ENCODE assay signal across 26 cellular contexts in genomic region chr7:98628916-98629525, GRCh38. TPM values are rescaled to one million over a fixed set of nuclear protein-coding genes. Genes with fewer than 3 reads are reported as not detected.
DNase-seq lines count a peak whose midpoint lies in the region; ATAC-seq, FAIRE-seq and TF ChIP-seq lines count a peak whose summit lies in the region.
"Had no signal": no experiment of that assay in that cellular context is flagged by ENCODE, and none has a peak within 500 bp of the region (broad histone marks: within the 10 kb centered on the region; RNA-seq: fewer than 3 reads in every experiment).

No MANE protein-coding gene starts in this region.

- no peaks in the 10 kb centered on the region for H3K79me1 ChIP-seq in trophoblast cell (ENCODE audit: low read length)

- H3K9ac ChIP-seq in DND-41 (ENCODE audit: low read depth, low read length): peak overlapping the region; percentile 42
- H3K9ac ChIP-seq in astrocyte (ENCODE audit: low read length): no peak overlapping the region
- no peak overlapping the region for H3K9ac ChIP-seq in trophoblast cell (ENCODE audit: low read length)

- H3K23ac ChIP-seq in trophoblast cell (ENCODE audit: low read length): no peak overlapping the region

- H4K8ac ChIP-seq in trophoblast cell (ENCODE audit: low read depth, low read length): no peak overlapping the region

- H2AFZ ChIP-seq in DND-41 (ENCODE audit: low read depth, low read length) (peak overlapping the region; percentile 57), astrocyte (ENCODE audit: low read depth, low read length) (no peak overlapping the region), trophoblast cell (ENCODE audit: insufficient read depth, low read length, poor library complexity) (no peak overlapping the region)

- no peak overlapping the region for H2BK12ac ChIP-seq in trophoblast cell (ENCODE audit: low read length)

- 50 to 58% methylated on average over 7 to 9 of the region's 17 CpGs for WGBS in mesodermal cell (ENCODE audit: insufficient coverage in 2 of 2), 2 experiments
- no CpG with 5 or more reads among the region's 17 CpGs for WGBS in trophoblast cell (ENCODE audit: extremely low coverage, insufficient coverage, insufficient read length)

- no peak overlapping the region for H3K4me3 Mint-ChIP-seq in astrocyte (ENCODE audit: unreplicated experiment)
- H3K4me3 Mint-ChIP-seq: activated naive CD8-positive, alpha-beta T cell treated with anti-CD3 and anti-CD28 coated beads, Interleukin-2, amount 10 ng/mL, durations not matched to agents 7 days and 5 days; activated T-helper 1 cell treated with anti-CD3 and anti-CD28 coated beads, Interleukin-12 subunit alpha, Interleukin-12 subunit beta, Interleukin-2, Interleukin-4 antibody, amounts not matched to agents 30 ng/mL and 10 ng/mL and 1 ng/mL, durations not matched to agents 14 hours and 24 hours and 36 hours; nephron progenitor cell had no signal

- POLR2A ChIA-PET in HEK293T (lab: Yijun Ruan, JAX): no interaction called here

- H3K9me3 ChIP-seq in DND-41 (ENCODE audit: insufficient read depth, low read length, severe bottlenecking): no peaks in the 10 kb centered on the region
- H3K9me3 ChIP-seq in astrocyte (ENCODE audit: insufficient read depth, low read depth, low read length): no peaks in the 10 kb centered on the region
- no peaks in the 10 kb centered on the region for H3K9me3 ChIP-seq in mesodermal cell (ENCODE audit: control insufficient read depth, low read length)
- peaks cover 1% of the 10 kb centered on the region for H3K9me3 ChIP-seq in trophoblast cell (ENCODE audit: insufficient read depth, low read depth, low read length)
- H3K9me3 ChIP-seq: colonic mucosa had no signal

- H3K18ac ChIP-seq in trophoblast cell (ENCODE audit: low read length): no peak overlapping the region

- DNase-seq in DND-41 (peak; percentile 74), LoVo (ENCODE audit: low spot score) (peak; percentile 9), astrocyte (ENCODE audit: low read depth) (no peak), trophoblast cell (no peak), HEK293T (ENCODE audit: extremely low spot score) (no peak)
- DNase-seq: activated CD4-positive, alpha-beta T cell treated with anti-CD3 and anti-CD28 coated beads for 1 hour; activated naive CD8-positive, alpha-beta T cell treated with anti-CD3 and anti-CD28 coated beads, Interleukin-2, amount 10 ng/mL, durations not matched to agents 7 days and 5 days; brain microvascular endothelial cell; colonic mucosa; DMS 273 treated with DMSO at 0.1 percent for 48 hours; foreskin keratinocyte; mesendoderm; NCI-H1436 treated with DMSO at 0.1 percent for 48 hours; NCI-H2171 treated with DMSO at 0.1 percent for 48 hours; NCI-H748 treated with DMSO at 0.1 percent for 48 hours; nephron progenitor cell; stimulated activated CD8-positive, alpha-beta memory T cell treated with anti-CD3 and anti-CD28 coated beads, Interleukin-4, amount 100 ng/mL, for 48 hours; substantia nigra had no signal

- ATAC-seq in DND-41 (ENCODE audit: insufficient read depth, low read depth) (peak; percentile 87), HG02840 (IDR thresholded peaks at IDR 0.05; ENCODE audit: low FRiP score, unreplicated experiment) (no peak), GM19463 (IDR thresholded peaks at IDR 0.05; ENCODE audit: unreplicated experiment) (no peak)
- ATAC-seq: foreskin keratinocyte, Panc1 had no signal

- no peak overlapping the region for H3K14ac ChIP-seq in trophoblast cell (ENCODE audit: low read length)

- H3K27ac Mint-ChIP-seq in astrocyte (ENCODE audit: unreplicated experiment): no peak overlapping the region
- H3K27ac Mint-ChIP-seq: activated naive CD8-positive, alpha-beta T cell treated with anti-CD3 and anti-CD28 coated beads, Interleukin-2, amount 10 ng/mL, durations not matched to agents 7 days and 5 days; activated T-helper 1 cell treated with anti-CD3 and anti-CD28 coated beads, Interleukin-12 subunit alpha, Interleukin-12 subunit beta, Interleukin-2, Interleukin-4 antibody, amounts not matched to agents 30 ng/mL and 10 ng/mL and 1 ng/mL, durations not matched to agents 14 hours and 24 hours and 36 hours; nephron progenitor cell had no signal

- H4K20me1 ChIP-seq in DND-41 (ENCODE audit: insufficient read depth, low read length) (no peaks in the 10 kb centered on the region), astrocyte (ENCODE audit: insufficient read depth, low read length) (no peaks in the 10 kb centered on the region)

- H3K9me3 Mint-ChIP-seq in astrocyte (ENCODE audit: unreplicated experiment): peaks cover 11% of the 10 kb centered on the region

- H4K91ac ChIP-seq in trophoblast cell (ENCODE audit: low read depth, low read length): no peak overlapping the region

- H3K36me3 ChIP-seq in DND-41 (ENCODE audit: insufficient read depth, low read length) (no peaks in the 10 kb centered on the region), astrocyte (ENCODE audit: insufficient read depth, low read length) (no peaks in the 10 kb centered on the region), mesodermal cell (ENCODE audit: control insufficient read depth, insufficient read depth, low read length) (no peaks in the 10 kb centered on the region), trophoblast cell (ENCODE audit: control insufficient read depth in 1 of 2, insufficient read depth in 2 of 2, low read length in 2 of 2) (no peaks in the 10 kb centered on the region)
- H3K36me3 ChIP-seq: brain microvascular endothelial cell, colonic mucosa had no signal

- H3K27ac ChIP-seq in DND-41 (ENCODE audit: low read length): peak overlapping the region; percentile 78
- no peak overlapping the region for H3K27ac ChIP-seq in astrocyte (ENCODE audit: low read depth, low read length)
- H3K27ac ChIP-seq in mesodermal cell (ENCODE audit: low read depth, low read length, severe bottlenecking): peak overlapping the region; percentile 16
- no peak overlapping the region for H3K27ac ChIP-seq in trophoblast cell (ENCODE audit: low read depth, low read length)
- H3K27ac ChIP-seq: brain microvascular endothelial cell, C4-2B, colonic mucosa, foreskin keratinocyte had no signal

- no peak for TF ChIP-seq CTCF in DND-41 (IDR thresholded peaks at IDR 0.05; ENCODE audit: borderline replicate concordance, extremely low read depth, low read length, poor library complexity, severe bottlenecking)
- TF ChIP-seq CTCF in astrocyte (IDR thresholded peaks at IDR 0.05; ENCODE audit: insufficient read depth, low read depth, low read length): no peak

- H2BK5ac ChIP-seq in trophoblast cell (ENCODE audit: low read depth, low read length, poor library complexity): no peak overlapping the region

- H3K4me2 ChIP-seq in DND-41 (ENCODE audit: insufficient read depth, low read length): peak overlapping the region; percentile 55
- peak overlapping the region; percentile 39 for H3K4me2 ChIP-seq in astrocyte (ENCODE audit: low read length)
- no peak overlapping the region for H3K4me2 ChIP-seq in trophoblast cell (ENCODE audit: low read length)

- H3K79me2 ChIP-seq in DND-41 (ENCODE audit: insufficient read depth, low read length) (no peaks in the 10 kb centered on the region), astrocyte (ENCODE audit: insufficient read depth, low read length) (no peaks in the 10 kb centered on the region), trophoblast cell (ENCODE audit: control insufficient read depth, insufficient read depth, low read length, poor library complexity) (no peaks in the 10 kb centered on the region)

- H3K4ac ChIP-seq in trophoblast cell (ENCODE audit: low read depth, low read length): no peak overlapping the region

- H3K4me1 ChIP-seq in DND-41 (ENCODE audit: insufficient read depth, low read length) (peaks cover 24% of the 10 kb centered on the region), astrocyte (ENCODE audit: insufficient read depth, low read length) (no peaks in the 10 kb centered on the region), mesodermal cell (ENCODE audit: control insufficient read depth, insufficient read depth, low read length, poor library complexity, severe bottlenecking) (peaks cover 8% of the 10 kb centered on the region), trophoblast cell (ENCODE audit: control insufficient read depth in 1 of 2, insufficient read depth in 2 of 2, low read length in 2 of 2) (no peaks in the 10 kb centered on the region)
- H3K4me1 ChIP-seq: colonic mucosa, foreskin keratinocyte had no signal

- no peaks in the 10 kb centered on the region for H3K4me1 Mint-ChIP-seq in astrocyte (ENCODE audit: low read depth, unreplicated experiment)
- H3K4me1 Mint-ChIP-seq: activated naive CD8-positive, alpha-beta T cell treated with anti-CD3 and anti-CD28 coated beads, Interleukin-2, amount 10 ng/mL, durations not matched to agents 7 days and 5 days had no signal

- no peak overlapping the region for H4K12ac ChIP-seq in trophoblast cell (ENCODE audit: low read depth, low read length)

- H3K36me3 Mint-ChIP-seq in astrocyte (ENCODE audit: low read depth, unreplicated experiment): no peaks in the 10 kb centered on the region
- H3K36me3 Mint-ChIP-seq: activated naive CD8-positive, alpha-beta T cell treated with anti-CD3 and anti-CD28 coated beads, Interleukin-2, amount 10 ng/mL, durations not matched to agents 7 days and 5 days had no signal

- FAIRE-seq in astrocyte (lab: Jason Lieb, UNC): no peak
- FAIRE-seq: endothelial cell of umbilical vein had no signal

- CTCF ChIA-PET in HEK293T (lab: Yijun Ruan, JAX): no interaction called here

- H3K27me3 ChIP-seq in DND-41 (ENCODE audit: insufficient read depth, low read length, poor library complexity) (no peaks in the 10 kb centered on the region), astrocyte (ENCODE audit: insufficient read depth, low read length) (peaks cover 5% of the 10 kb centered on the region), trophoblast cell (ENCODE audit: insufficient read depth, low read length) (no peaks in the 10 kb centered on the region)
- H3K27me3 ChIP-seq: brain microvascular endothelial cell, colonic mucosa, foreskin keratinocyte had no signal

- H3K27me3 Mint-ChIP-seq in astrocyte (ENCODE audit: low read depth, unreplicated experiment): peaks cover 43% of the 10 kb centered on the region
- H3K27me3 Mint-ChIP-seq: activated naive CD8-positive, alpha-beta T cell treated with anti-CD3 and anti-CD28 coated beads, Interleukin-2, amount 10 ng/mL, durations not matched to agents 7 days and 5 days had no signal

- no peak overlapping the region for H2BK120ac ChIP-seq in trophoblast cell (ENCODE audit: insufficient read depth, low read length, poor library complexity)

- H3K4me3 ChIP-seq in DND-41 (ENCODE audit: low read depth in 1 of 2, low read length in 2 of 2) (peak overlapping the region in 1 of 2 experiments; percentile 25; a peak in 1 of 4 replicates), astrocyte (ENCODE audit: insufficient read depth, low read depth, low read length) (no peak overlapping the region), mesodermal cell (ENCODE audit: extremely low read depth, insufficient read depth, low read length, poor library complexity, severe bottlenecking) (no peak overlapping the region), trophoblast cell (ENCODE audit: low read depth, low read length) (no peak overlapping the region)
- H3K4me3 ChIP-seq: colonic mucosa had no signal

- no peak overlapping the region for H2AK5ac ChIP-seq in trophoblast cell (ENCODE audit: low read length)

TF ChIP-seq in HEK293T, 16 proteins besides CTCF, POLR2A, EP300 and RAD21 (continues in another document):
- TF ChIP-seq FOXM1 (IDR thresholded peaks at IDR 0.05; ENCODE audit: borderline replicate concordance) (no peak), SP1 (IDR thresholded peaks at IDR 0.05) (no peak)

RNA-seq across cellular contexts. Expression of gene NPTX2, which starts 11.9 kb away (rescaled TPM):
- 2.4 and 4.2 TPM in 2 replicates for total RNA-seq in astrocyte
- polyA plus RNA-seq in mesodermal cell (2013, experiment 1 of 2): 6.4 TPM
- 5.2 TPM for polyA plus RNA-seq in mesodermal cell (2013, experiment 2 of 2)
- polyA plus RNA-seq in trophoblast cell (2013): 0.12 and 0.21 TPM in 2 replicates
- total RNA-seq: activated naive CD8-positive, alpha-beta T cell treated with anti-CD3 and anti-CD28 coated beads, Interleukin-2, amount 10 ng/mL, durations not matched to agents 7 days and 5 days; foreskin keratinocyte; HT-29 had no signal
- polyA plus RNA-seq: foreskin keratinocyte had no signal

Comparison
In these comparisons a context has a peak if more than half of its experiments do, and no peak if none do; other contexts are left out.
1. DNase-seq: peak in DND-41 (single experiment) and LoVo (single experiment); none in astrocyte (single experiment), trophoblast cell (0 of 2) and HEK293T (single experiment).
2. H3K27ac ChIP-seq: peak in DND-41 (single experiment) and mesodermal cell (single experiment); none in astrocyte (single experiment) and trophoblast cell (single experiment).